ENCODE assay signal across 37 cellular contexts in the genomic region with DNA sequence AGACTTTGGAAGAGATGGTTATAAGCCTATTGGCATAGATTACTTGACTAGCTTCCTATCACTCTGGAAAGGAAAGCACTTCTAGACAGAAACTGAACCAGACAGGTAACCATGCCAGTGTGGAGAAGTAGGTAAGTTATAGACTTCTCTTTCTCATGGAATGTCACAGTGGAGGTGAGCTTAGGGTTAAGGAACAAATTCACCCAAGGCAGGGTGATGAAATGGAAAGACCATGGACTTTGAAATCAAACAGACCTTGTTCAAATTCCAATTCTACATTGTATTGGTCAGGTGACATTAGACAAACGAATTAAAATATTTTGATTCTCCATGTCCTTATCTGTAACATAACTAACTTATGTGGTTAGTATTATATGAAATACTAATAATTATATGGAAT.
"Had no signal": no experiment of that assay in that cellular context is flagged by ENCODE, and none has a peak within 500 bp of the region (broad histone marks: within the 10 kb centered on the region; RNA-seq: fewer than 3 reads in every experiment).

No MANE protein-coding gene starts in this region.

- ATAC-seq: activated CD4-positive, CD25-positive, alpha-beta regulatory T cell treated with anti-CD3 and anti-CD28 coated beads, Interleukin-2, amount 50 U/mL, for 24 hours; activated CD8-positive, alpha-beta memory T cell treated with anti-CD3 and anti-CD28 coated beads, Interleukin-2, amount 10 ng/mL, durations not matched to agents 7 days and 5 days; activated CD8-positive, alpha-beta T cell treated with anti-CD3 and anti-CD28 coated beads, Interleukin-2, amount 10 ng/mL, durations not matched to agents 7 days and 5 days; activated naive CD8-positive, alpha-beta T cell treated with anti-CD3 and anti-CD28 coated beads, Interleukin-2, amount 50 U/mL, for 24 hours; T-helper 17 cell had no signal

- H3K27ac ChIP-seq: adrenal gland, breast epithelium, cardiac muscle cell, colonic mucosa, epithelial cell of prostate, esophagus squamous epithelium, WERI-Rb-1 had no signal

- H3K36me3 Mint-ChIP-seq: activated CD4-positive, alpha-beta memory T cell treated with anti-CD3 and anti-CD28 coated beads for 36 hours; activated naive CD4-positive, alpha-beta T cell treated with anti-CD3 and anti-CD28 coated beads, Interleukin-2, amount 50 U/mL, for 24 hours; brain had no signal

- H3K4me3 ChIP-seq: adrenal gland, breast epithelium, cardiac muscle cell, colonic mucosa, esophagus squamous epithelium had no signal

- DNase-seq: activated B cell treated with CpG ODN at 0.5 μM for 24 hours; activated CD4-positive, alpha-beta memory T cell treated with anti-CD3 and anti-CD28 coated beads for 36 hours; activated CD4-positive, alpha-beta T cell treated with anti-CD3 and anti-CD28 coated beads, Interleukin-2, amount 10 ng/mL, durations not matched to agents 24 days and 14 days; activated CD8-positive, alpha-beta memory T cell treated with anti-CD3 and anti-CD28 coated beads, Interleukin-2, amount 10 ng/mL, durations not matched to agents 7 days and 5 days; activated CD8-positive, alpha-beta memory T cell treated with anti-CD3 and anti-CD28 coated beads, Interleukin-2, amount 50 U/mL, for 4 hours; activated CD8-positive, alpha-beta T cell treated with anti-CD3 and anti-CD28 coated beads, Interleukin-2, amount 10 ng/mL, durations not matched to agents 7 days and 5 days; activated effector memory CD4-positive, alpha-beta T cell treated with anti-CD3 and anti-CD28 coated beads, Interleukin-2, amount 50 U/mL, for 16 hours; activated naive CD4-positive, alpha-beta T cell treated with anti-CD3 and anti-CD28 coated beads for 36 hours; activated naive CD8-positive, alpha-beta T cell treated with anti-CD3 and anti-CD28 coated beads for 36 hours; activated naive CD8-positive, alpha-beta T cell treated with anti-CD3 and anti-CD28 coated beads, Interleukin-2, amount 50 U/mL, for 24 hours; activated T-cell treated with anti-CD3 and anti-CD28 coated beads, Interleukin-2, amount 50 U/mL, for 1 hour; activated T-cell treated with anti-CD3 and anti-CD28 coated beads, Interleukin-2, amount 50 U/mL, for 48 hours; adrenal gland; amygdala; aorta; central memory CD4-positive, alpha-beta T cell; cerebellar nuclear complex; colonic mucosa; effector CD8-positive, alpha-beta T cell; esophagus squamous epithelium; head of caudate nucleus; T-helper 1 cell; T-helper 17 cell; T1000; WERI-Rb-1 had no signal

- H3K9me3 ChIP-seq: adrenal gland, breast epithelium, colonic mucosa had no signal

- H3K9me3 Mint-ChIP-seq: activated B cell treated with CpG ODN at 0.5 μM for 24 hours; activated CD4-positive, alpha-beta memory T cell treated with anti-CD3 and anti-CD28 coated beads for 36 hours; activated naive CD4-positive, alpha-beta T cell treated with anti-CD3 and anti-CD28 coated beads for 36 hours; activated naive CD4-positive, alpha-beta T cell treated with anti-CD3 and anti-CD28 coated beads, Interleukin-2, amount 50 U/mL, for 24 hours; brain had no signal

- H3K27me3 ChIP-seq: adrenal gland, breast epithelium, cardiac muscle cell, colonic mucosa, esophagus squamous epithelium had no signal

- H3K27me3 Mint-ChIP-seq: activated B cell treated with CpG ODN at 0.5 μM for 24 hours; activated CD4-positive, alpha-beta memory T cell treated with anti-CD3 and anti-CD28 coated beads for 36 hours; activated CD8-positive, alpha-beta memory T cell treated with anti-CD3 and anti-CD28 coated beads, Interleukin-2, amount 10 ng/mL, durations not matched to agents 7 days and 5 days; activated naive CD4-positive, alpha-beta T cell treated with anti-CD3 and anti-CD28 coated beads, Interleukin-2, amount 50 U/mL, for 24 hours; activated naive CD8-positive, alpha-beta T cell treated with anti-CD3 and anti-CD28 coated beads for 36 hours; brain; T-helper 17 cell had no signal

- H3K4me3 Mint-ChIP-seq: activated B cell treated with CpG ODN at 0.5 μM for 24 hours; activated CD4-positive, alpha-beta memory T cell treated with anti-CD3 and anti-CD28 coated beads for 36 hours; activated CD4-positive, alpha-beta T cell treated with anti-CD3 and anti-CD28 coated beads, Interleukin-2, amount 10 ng/mL, durations not matched to agents 24 days and 14 days; activated CD8-positive, alpha-beta memory T cell treated with anti-CD3 and anti-CD28 coated beads, Interleukin-2, amount 10 ng/mL, durations not matched to agents 7 days and 5 days; activated CD8-positive, alpha-beta T cell treated with anti-CD3 and anti-CD28 coated beads, Interleukin-2, amount 10 ng/mL, durations not matched to agents 7 days and 5 days; activated naive CD4-positive, alpha-beta T cell treated with anti-CD3 and anti-CD28 coated beads for 36 hours; activated naive CD4-positive, alpha-beta T cell treated with anti-CD3 and anti-CD28 coated beads, Interleukin-2, amount 50 U/mL, for 24 hours; activated naive CD8-positive, alpha-beta T cell treated with anti-CD3 and anti-CD28 coated beads for 36 hours; activated naive CD8-positive, alpha-beta T cell treated with anti-CD3 and anti-CD28 coated beads, Interleukin-2, amount 50 U/mL, for 24 hours; activated T-helper 1 cell treated with anti-CD3 and anti-CD28 coated beads, Interleukin-12 subunit alpha, Interleukin-12 subunit beta, Interleukin-2, Interleukin-4 antibody, amounts not matched to agents 30 ng/mL and 10 ng/mL and 1 ng/mL, durations not matched to agents 14 hours and 24 hours and 36 hours; brain; T-helper 17 cell; T-helper 2 cell treated with Interferon-gamma antibody and Interleukin-4, amounts not matched to agents 5 μg/mL and 100 μg/mL, for 36 hours had no signal

- H3K27ac Mint-ChIP-seq: activated B cell treated with CpG ODN at 0.5 μM for 24 hours; activated CD4-positive, alpha-beta memory T cell treated with anti-CD3 and anti-CD28 coated beads for 36 hours; activated CD4-positive, alpha-beta T cell treated with anti-CD3 and anti-CD28 coated beads, Interleukin-2, amount 10 ng/mL, durations not matched to agents 24 days and 14 days; activated CD8-positive, alpha-beta memory T cell treated with anti-CD3 and anti-CD28 coated beads, Interleukin-2, amount 10 ng/mL, durations not matched to agents 7 days and 5 days; activated CD8-positive, alpha-beta T cell treated with anti-CD3 and anti-CD28 coated beads, Interleukin-2, amount 10 ng/mL, durations not matched to agents 7 days and 5 days; activated naive CD4-positive, alpha-beta T cell treated with anti-CD3 and anti-CD28 coated beads for 36 hours; activated naive CD4-positive, alpha-beta T cell treated with anti-CD3 and anti-CD28 coated beads, Interleukin-2, amount 50 U/mL, for 24 hours; activated naive CD8-positive, alpha-beta T cell treated with anti-CD3 and anti-CD28 coated beads for 36 hours; activated naive CD8-positive, alpha-beta T cell treated with anti-CD3 and anti-CD28 coated beads, Interleukin-2, amount 50 U/mL, for 24 hours; activated T-helper 1 cell treated with anti-CD3 and anti-CD28 coated beads, Interleukin-12 subunit alpha, Interleukin-12 subunit beta, Interleukin-2, Interleukin-4 antibody, amounts not matched to agents 30 ng/mL and 10 ng/mL and 1 ng/mL, durations not matched to agents 14 hours and 24 hours and 36 hours; activated T-helper 2 cell treated with anti-CD3 and anti-CD28 coated beads, Interferon-gamma antibody, Interleukin-2, Interleukin-4, amounts not matched to agents 10 μg/mL and 5 μg/mL and 100 μg/mL, durations not matched to agents 14 hours and 24 hours and 36 hours; brain; T-helper 17 cell; T-helper 2 cell treated with Interferon-gamma antibody and Interleukin-4, amounts not matched to agents 5 μg/mL and 100 μg/mL, for 36 hours had no signal

- H3K4me1 ChIP-seq: adrenal gland, breast epithelium, colonic mucosa, esophagus squamous epithelium had no signal

- FAIRE-seq: endometrium, endothelial cell of umbilical vein, frontal cortex had no signal

- H3K36me3 ChIP-seq: adrenal gland, breast epithelium, cardiac muscle cell, colonic mucosa, esophagus squamous epithelium, WERI-Rb-1 had no signal
